8 cellular contexts compared by ENCODE assay signal in the genomic region with DNA sequence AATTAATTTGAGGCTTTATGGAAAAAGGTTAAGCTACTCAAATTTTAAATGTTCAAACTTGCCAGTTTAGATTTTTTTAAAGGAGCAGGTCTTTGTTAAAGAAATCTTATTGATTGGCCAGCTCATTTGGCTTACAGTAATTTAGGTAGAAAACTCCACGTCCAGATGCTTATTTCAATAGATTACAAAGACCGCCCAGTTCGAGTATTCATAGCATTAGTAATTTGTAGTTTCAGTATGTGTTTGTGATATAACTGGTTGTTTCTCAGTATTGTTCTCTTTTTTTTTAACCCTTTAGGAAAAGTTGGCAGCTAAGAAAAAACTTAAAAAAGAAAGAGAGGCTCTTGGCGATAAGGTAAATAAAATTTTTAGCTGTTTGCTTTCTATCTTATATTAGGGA. TPM values are rescaled to one million over a fixed set of nuclear protein-coding genes. Genes with fewer than 3 reads are reported as not detected.
DNase-seq lines count a peak whose midpoint lies in the region; ATAC-seq and TF ChIP-seq lines count a peak whose summit lies in the region.

No MANE protein-coding gene starts in this region.

- no peak overlapping the region for H3K27ac Mint-ChIP-seq in progenitor cell of endocrine pancreas

- H3K36me3 Mint-ChIP-seq in progenitor cell of endocrine pancreas (ENCODE audit: insufficient read depth): peaks cover 16% of the 10 kb centered on the region

- no peak for TF ChIP-seq CTCF in coronary artery (IDR thresholded peaks at IDR 0.05)
- no peak for TF ChIP-seq CTCF in progenitor cell of endocrine pancreas (IDR thresholded peaks at IDR 0.05; ENCODE audit: unreplicated experiment)
- TF ChIP-seq CTCF in omental fat pad (IDR thresholded peaks at IDR 0.05): no peak

- TF ChIP-seq POLR2A in GM18505 (IDR thresholded peaks at IDR 0.05; ENCODE audit: borderline replicate concordance, extremely low read depth, insufficient read depth, insufficient read length): no peak

- peaks cover 8% of the 10 kb centered on the region for H3K9me3 ChIP-seq in HUES6 (ENCODE audit: control insufficient read depth, insufficient read depth, low read depth, low read length)

- peaks cover 14% of the 10 kb centered on the region for H3K9me3 Mint-ChIP-seq in progenitor cell of endocrine pancreas (ENCODE audit: low read depth)

- ATAC-seq in GM18505 (IDR thresholded peaks at IDR 0.05; ENCODE audit: unreplicated experiment) (peak; percentile 37), omental fat pad (ENCODE audit: low FRiP score) (no peak), GM19452 (IDR thresholded peaks at IDR 0.05; ENCODE audit: unreplicated experiment) (no peak)

- peaks cover 22% of the 10 kb centered on the region for H3K27me3 ChIP-seq in HUES6 (ENCODE audit: control insufficient read depth, insufficient read depth, low read length)

- H3K27ac ChIP-seq in HUES6 (ENCODE audit: low read depth, low read length) (no peak overlapping the region), coronary artery (no peak overlapping the region)

- peaks cover 23% of the 10 kb centered on the region for H3K27me3 Mint-ChIP-seq in progenitor cell of endocrine pancreas

- H3K4me1 Mint-ChIP-seq in progenitor cell of endocrine pancreas (ENCODE audit: low read depth): peaks cover 12% of the 10 kb centered on the region

- H3K4me3 Mint-ChIP-seq in progenitor cell of endocrine pancreas (ENCODE audit: low read depth): peak overlapping the region; percentile 97

- DNase-seq in coronary artery (ENCODE audit: low spot score) (no peak), progenitor cell of endocrine pancreas (ENCODE audit: low spot score, unreplicated experiment) (no peak), NCI-H1436 treated with DMSO at 0.1 percent for 48 hours (lab: John Stamatoyannopoulos, UW) (no peak), omental fat pad (ENCODE audit: low spot score) (no peak)
- no peak for DNase-seq in activated CD8-positive, alpha-beta memory T cell treated with anti-CD3 and anti-CD28 coated beads, Interleukin-2, amount 50 U/mL, for 4 hours

- peaks cover 31% of the 10 kb centered on the region for H3K36me3 ChIP-seq in HUES6 (ENCODE audit: control insufficient read depth, insufficient read depth, low read length)

- H3K4me1 ChIP-seq in HUES6 (ENCODE audit: control insufficient read depth, insufficient read depth, low read length): 0 out of 2 replicates have a peak, but pooled peaks cover 5% of the 10 kb centered on the region

- H3K4me3 ChIP-seq in HUES6 (ENCODE audit: low read depth, low read length): peak overlapping the region; percentile 84
- H3K4me3 ChIP-seq in coronary artery: peak overlapping the region; percentile 86

- no peak overlapping the region for H3K9ac ChIP-seq in HUES6 (ENCODE audit: low read length)

RNA-seq across cellular contexts. Expression of a gene that starts 1.6 kb away (rescaled TPM):
- total RNA-seq in progenitor cell of endocrine pancreas (40.5 and 42.6 TPM in 2 replicates), omental fat pad (10 to 100 TPM; 24.9 to 45.6 (median 30.7) TPM)

RNA-seq across cellular contexts. Expression of a gene that starts 25.5 kb away (rescaled TPM):
- total RNA-seq in progenitor cell of endocrine pancreas (1.9 and 2.5 TPM in 2 replicates), omental fat pad (1 to 10 TPM in 3 of 4 donors, under 1 TPM in 1; 0.31 to 7.9 (median 3.1) TPM)

RNA-seq across cellular contexts. Expression of a gene that starts 25.7 kb away (rescaled TPM):
- total RNA-seq in progenitor cell of endocrine pancreas (189 and 210 TPM in 2 replicates), omental fat pad (10 to 100 TPM; 58.3 to 89.2 (median 74.3) TPM)
